Comparison of ENCODE assay signal across 2 cellular contexts in genomic region chr4:1022739-1023066, GRCh38.
TF ChIP-seq lines count a peak whose summit lies in the region.

No MANE protein-coding gene starts in this region.

TF ChIP-seq in HCT116, 20 proteins besides CTCF, POLR2A, EP300 and RAD21:
- TF ChIP-seq EZH2 (IDR thresholded peaks at IDR 0.05) (no peak), MAX (IDR thresholded peaks at IDR 0.05) (no peak), SRF (IDR thresholded peaks at IDR 0.05; ENCODE audit: low read depth) (no peak), TCF7L2 (IDR thresholded peaks at IDR 0.05; ENCODE audit: borderline replicate concordance, extremely low read depth, insufficient read depth, insufficient read length) (peak; percentile 91), POLR2AphosphoS5 (IDR thresholded peaks at IDR 0.05; ENCODE audit: low read depth, low read length) (no peak), ELF1 (IDR thresholded peaks at IDR 0.05; ENCODE audit: borderline replicate concordance, low read depth) (no peak), ZNF274 (IDR thresholded peaks at IDR 0.05; ENCODE audit: low read depth, low read length) (no peak)

TF ChIP-seq in H1, 55 proteins besides CTCF, POLR2A, EP300 and RAD21:
- no peak for TF ChIP-seq JUN (IDR thresholded peaks at IDR 0.05; ENCODE audit: low read depth, low read length)
- TF ChIP-seq GABPA (IDR thresholded peaks at IDR 0.05; ENCODE audit: borderline replicate concordance, insufficient read depth, low read length), result 0 out of 2 replicates have a peak, but pooled peaks have one; percentile 7
